Comparison of ENCODE assay signal across 8 cellular contexts in the genomic region with DNA sequence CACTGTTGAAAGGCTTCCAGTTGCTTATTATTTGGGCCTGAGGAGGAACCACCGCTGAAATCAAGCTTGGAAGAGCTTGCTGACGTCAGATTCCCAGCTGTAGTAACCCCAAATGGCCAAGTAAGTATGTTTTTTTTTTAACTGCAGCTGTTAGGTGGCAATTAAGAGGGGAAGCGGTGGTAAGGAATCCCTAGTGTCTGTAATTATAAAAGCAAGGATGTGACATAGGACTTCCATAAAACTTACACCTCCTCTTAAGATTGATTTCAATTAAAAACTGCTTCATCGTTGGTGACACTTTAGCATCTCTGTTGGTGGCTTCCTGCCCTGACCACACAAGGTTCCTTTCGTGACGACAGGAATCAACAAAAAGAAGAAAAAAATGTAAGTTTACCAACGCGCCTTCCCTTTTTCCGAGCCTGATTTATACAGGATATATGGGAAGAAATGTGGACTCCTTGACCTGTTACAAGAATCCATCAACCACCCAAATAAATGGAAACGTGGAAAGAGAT. TPM values are rescaled to one million over a fixed set of nuclear protein-coding genes. Genes with fewer than 3 reads are reported as not detected.
DNase-seq lines count a peak whose midpoint lies in the region; ATAC-seq and TF ChIP-seq lines count a peak whose summit lies in the region.

No MANE protein-coding gene starts in this region.

- ATAC-seq in sciatic nerve, result peak; percentile 10
- no peak for ATAC-seq in GM18505 (IDR thresholded peaks at IDR 0.05; ENCODE audit: unreplicated experiment)
- ATAC-seq in GM21423 (IDR thresholded peaks at IDR 0.05; ENCODE audit: unreplicated experiment), result no peak

- peaks cover 12% of the 10 kb centered on the region for H3K36me3 Mint-ChIP-seq in activated T-helper 1 cell treated with anti-CD3 and anti-CD28 coated beads, Interleukin-12 subunit alpha, Interleukin-12 subunit beta, Interleukin-2, Interleukin-4 antibody, amounts not matched to agents 30 ng/mL and 10 ng/mL and 1 ng/mL, durations not matched to agents 14 hours and 24 hours and 36 hours (ENCODE audit: low read depth)

- H3K27me3 Mint-ChIP-seq in activated T-helper 1 cell treated with anti-CD3 and anti-CD28 coated beads, Interleukin-12 subunit alpha, Interleukin-12 subunit beta, Interleukin-2, Interleukin-4 antibody, amounts not matched to agents 30 ng/mL and 10 ng/mL and 1 ng/mL, durations not matched to agents 14 hours and 24 hours and 36 hours (ENCODE audit: insufficient read depth), result peaks cover 5% of the 10 kb centered on the region

- DNase-seq in EH (ENCODE audit: low read depth), result peak; percentile 75
- peak; percentile 86 for DNase-seq in LHCN-M2 (ENCODE audit: low read depth)
- DNase-seq in activated T-helper 1 cell treated with anti-CD3 and anti-CD28 coated beads, Interleukin-12 subunit alpha, Interleukin-12 subunit beta, Interleukin-2, Interleukin-4 antibody, amounts not matched to agents 30 ng/mL and 10 ng/mL and 1 ng/mL, durations not matched to agents 14 hours and 24 hours and 36 hours (ENCODE audit: low spot score), result peak; percentile 52
- DNase-seq in germinal center (ENCODE audit: low spot score), result peak; percentile 10
- no peak for DNase-seq in sciatic nerve (ENCODE audit: low spot score)
- DNase-seq in NCI-H2196 (lab: John Stamatoyannopoulos, UW; ENCODE audit: unreplicated experiment), result no peak

- H3K9me3 Mint-ChIP-seq in activated T-helper 1 cell treated with anti-CD3 and anti-CD28 coated beads, Interleukin-12 subunit alpha, Interleukin-12 subunit beta, Interleukin-2, Interleukin-4 antibody, amounts not matched to agents 30 ng/mL and 10 ng/mL and 1 ng/mL, durations not matched to agents 14 hours and 24 hours and 36 hours, result no peaks in the 10 kb centered on the region

- H3K4me1 Mint-ChIP-seq in activated T-helper 1 cell treated with anti-CD3 and anti-CD28 coated beads, Interleukin-12 subunit alpha, Interleukin-12 subunit beta, Interleukin-2, Interleukin-4 antibody, amounts not matched to agents 30 ng/mL and 10 ng/mL and 1 ng/mL, durations not matched to agents 14 hours and 24 hours and 36 hours (ENCODE audit: low read depth), result peaks cover 40% of the 10 kb centered on the region

- H3K4me3 Mint-ChIP-seq in activated T-helper 1 cell treated with anti-CD3 and anti-CD28 coated beads, Interleukin-12 subunit alpha, Interleukin-12 subunit beta, Interleukin-2, Interleukin-4 antibody, amounts not matched to agents 30 ng/mL and 10 ng/mL and 1 ng/mL, durations not matched to agents 14 hours and 24 hours and 36 hours, result peak overlapping the region; percentile 96

- intact Hi-C loops in activated T-helper 1 cell treated with anti-CD3 and anti-CD28 coated beads, Interleukin-12 subunit alpha, Interleukin-12 subunit beta, Interleukin-2, Interleukin-4 antibody, amounts not matched to agents 30 ng/mL and 10 ng/mL and 1 ng/mL, durations not matched to agents 14 hours and 24 hours and 36 hours (cut with micrococcal nuclease), result loop anchor here (2.0 to 10.0 kb wide), 6 partner anchors 18 to 1842 kb away; partner anchors contain the start of genes UGDH and WDR19
- intact Hi-C loops in sciatic nerve (cut with DNase I), result loop anchor here (10.0 kb wide), 1 partner anchor 50 kb away; no protein-coding TSS in a partner anchor

- H3K27ac Mint-ChIP-seq in activated T-helper 1 cell treated with anti-CD3 and anti-CD28 coated beads, Interleukin-12 subunit alpha, Interleukin-12 subunit beta, Interleukin-2, Interleukin-4 antibody, amounts not matched to agents 30 ng/mL and 10 ng/mL and 1 ng/mL, durations not matched to agents 14 hours and 24 hours and 36 hours, result peak overlapping the region; percentile 98

- no peak for TF ChIP-seq POLR2A in GM18505 (IDR thresholded peaks at IDR 0.05; ENCODE audit: borderline replicate concordance, extremely low read depth, insufficient read depth, insufficient read length)

RNA-seq across cellular contexts. Expression of gene RELL1, which starts 0.9 kb away (rescaled TPM):
- total RNA-seq in LHCN-M2 (2014; rRNA removed), result 40.7 and 47.1 TPM in 2 replicates
- 4.9 TPM for polyA plus RNA-seq in LHCN-M2 (2012)
- 21.0 and 21.4 TPM in 2 replicates for total RNA-seq in activated T-helper 1 cell treated with anti-CD3 and anti-CD28 coated beads, Interleukin-12 subunit alpha, Interleukin-12 subunit beta, Interleukin-2, Interleukin-4 antibody, amounts not matched to agents 30 ng/mL and 10 ng/mL and 1 ng/mL, durations not matched to agents 14 hours and 24 hours and 36 hours
- total RNA-seq in sciatic nerve, result 80.6 TPM

Comparison
In these comparisons a context has a peak if more than half of its experiments do, and no peak if none do; other contexts are left out.
1. DNase-seq: peak in EH (single experiment), LHCN-M2 (single experiment), activated T-helper 1 cell treated with anti-CD3 and anti-CD28 coated beads, Interleukin-12 subunit alpha, Interleukin-12 subunit beta, Interleukin-2, Interleukin-4 antibody, amounts not matched to agents 30 ng/mL and 10 ng/mL and 1 ng/mL, durations not matched to agents 14 hours and 24 hours and 36 hours (single experiment) and germinal center (single experiment); none in sciatic nerve (single experiment) and NCI-H2196 (single experiment).